Comparison of ENCODE assay signal across 1 cellular context in the genomic region with DNA sequence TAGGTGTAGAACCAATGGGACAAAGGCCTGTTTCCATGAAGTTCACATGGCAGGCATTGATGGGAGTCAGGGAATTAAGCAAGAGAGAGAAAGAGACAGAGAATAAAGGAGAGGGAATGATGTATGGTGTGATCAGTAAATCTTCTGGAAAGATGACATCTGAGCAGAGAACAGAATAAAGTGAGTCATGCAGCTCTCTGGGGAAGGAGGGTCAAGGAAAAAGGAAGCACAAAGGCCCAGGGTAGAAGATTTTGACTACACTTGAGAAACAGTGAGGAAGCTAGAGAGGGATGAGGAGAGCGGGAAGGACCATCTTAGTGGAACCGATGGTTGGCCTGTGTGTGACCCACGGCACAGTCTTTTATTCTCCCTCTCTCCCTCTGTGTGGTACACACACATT.
TF ChIP-seq lines count a peak whose summit lies in the region.

No MANE protein-coding gene starts in this region.

TF ChIP-seq in IMR-90, 13 proteins besides CTCF, POLR2A, EP300 and RAD21 (continued from another document):
- TF ChIP-seq, protein P1, sequence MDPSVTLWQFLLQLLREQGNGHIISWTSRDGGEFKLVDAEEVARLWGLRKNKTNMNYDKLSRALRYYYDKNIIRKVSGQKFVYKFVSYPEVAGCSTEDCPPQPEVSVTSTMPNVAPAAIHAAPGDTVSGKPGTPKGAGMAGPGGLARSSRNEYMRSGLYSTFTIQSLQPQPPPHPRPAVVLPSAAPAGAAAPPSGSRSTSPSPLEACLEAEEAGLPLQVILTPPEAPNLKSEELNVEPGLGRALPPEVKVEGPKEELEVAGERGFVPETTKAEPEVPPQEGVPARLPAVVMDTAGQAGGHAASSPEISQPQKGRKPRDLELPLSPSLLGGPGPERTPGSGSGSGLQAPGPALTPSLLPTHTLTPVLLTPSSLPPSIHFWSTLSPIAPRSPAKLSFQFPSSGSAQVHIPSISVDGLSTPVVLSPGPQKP (IDR thresholded peaks at IDR 0.05; ENCODE audit: borderline replicate concordance, low read depth, low read length) = no peak
- TF ChIP-seq CEBPB (IDR thresholded peaks at IDR 0.05; ENCODE audit: low read depth, low read length) = no peak
- no peak for TF ChIP-seq MXI1 (IDR thresholded peaks at IDR 0.05; ENCODE audit: borderline replicate concordance, low read depth, low read length)
- TF ChIP-seq, protein P2, sequence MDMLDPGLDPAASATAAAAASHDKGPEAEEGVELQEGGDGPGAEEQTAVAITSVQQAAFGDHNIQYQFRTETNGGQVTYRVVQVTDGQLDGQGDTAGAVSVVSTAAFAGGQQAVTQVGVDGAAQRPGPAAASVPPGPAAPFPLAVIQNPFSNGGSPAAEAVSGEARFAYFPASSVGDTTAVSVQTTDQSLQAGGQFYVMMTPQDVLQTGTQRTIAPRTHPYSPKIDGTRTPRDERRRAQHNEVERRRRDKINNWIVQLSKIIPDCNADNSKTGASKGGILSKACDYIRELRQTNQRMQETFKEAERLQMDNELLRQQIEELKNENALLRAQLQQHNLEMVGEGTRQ (IDR thresholded peaks at IDR 0.05; ENCODE audit: low read depth, low read length) = no peak
- no peak for TF ChIP-seq BHLHE40 (IDR thresholded peaks at IDR 0.05; ENCODE audit: low read depth, low read length)
- TF ChIP-seq RFX5 (IDR thresholded peaks at IDR 0.05; ENCODE audit: low read depth, low read length) = no peak
- no peak for TF ChIP-seq MAZ (IDR thresholded peaks at IDR 0.05; ENCODE audit: borderline replicate concordance, low read depth, low read length)
- TF ChIP-seq FOS (IDR thresholded peaks at IDR 0.05; ENCODE audit: low read depth, low read length) = no peak
